ENCODE assay signal across 2 cellular contexts in the genomic region with DNA sequence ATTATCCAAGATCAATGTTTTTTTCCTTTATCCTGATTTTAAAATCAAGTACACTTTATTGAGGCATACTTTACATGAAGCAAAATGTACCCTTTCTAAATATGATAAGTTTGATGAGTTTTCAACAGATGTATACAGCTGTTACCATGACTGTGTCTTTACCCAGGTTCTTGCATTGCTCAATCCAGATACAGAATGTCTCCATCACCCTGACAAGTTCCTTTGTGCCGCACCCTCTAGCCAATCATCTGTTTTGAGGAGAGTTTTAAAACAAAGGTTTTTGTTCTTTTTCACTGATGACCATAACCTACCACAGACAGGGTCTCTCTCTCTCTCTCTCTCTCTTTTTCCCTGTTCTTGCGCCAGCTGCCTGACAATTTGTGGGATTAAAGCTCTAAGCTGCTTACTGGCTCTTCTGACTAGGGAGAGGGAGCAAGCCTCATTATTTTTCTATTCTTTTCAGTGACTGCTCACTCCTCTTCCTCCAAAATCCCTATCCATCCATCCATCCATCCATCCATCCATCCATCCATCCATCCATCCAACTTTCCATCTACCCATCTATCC.
TF ChIP-seq lines count a peak whose summit lies in the region.

No MANE protein-coding gene starts in this region.

TF ChIP-seq in IMR-90, 13 proteins besides CTCF, POLR2A, EP300 and RAD21 (continued from another document):
- no peak for TF ChIP-seq RCOR1 (IDR thresholded peaks at IDR 0.05; ENCODE audit: insufficient replicate concordance, low read length)
- TF ChIP-seq NFE2L2 (IDR thresholded peaks at IDR 0.05; ENCODE audit: low read depth, low read length) = no peak
- TF ChIP-seq MAZ (IDR thresholded peaks at IDR 0.05; ENCODE audit: borderline replicate concordance, low read depth, low read length) = no peak
- TF ChIP-seq RFX5 (IDR thresholded peaks at IDR 0.05; ENCODE audit: low read depth, low read length) = no peak
- TF ChIP-seq MAFK (IDR thresholded peaks at IDR 0.05; ENCODE audit: low read depth, low read length) = no peak
TF ChIP-seq in IMR-90: peak in this region for 1.

TF ChIP-seq in HEK293T, 16 proteins besides CTCF, POLR2A, EP300 and RAD21 (continued from another document):
- TF ChIP-seq, protein P1, sequence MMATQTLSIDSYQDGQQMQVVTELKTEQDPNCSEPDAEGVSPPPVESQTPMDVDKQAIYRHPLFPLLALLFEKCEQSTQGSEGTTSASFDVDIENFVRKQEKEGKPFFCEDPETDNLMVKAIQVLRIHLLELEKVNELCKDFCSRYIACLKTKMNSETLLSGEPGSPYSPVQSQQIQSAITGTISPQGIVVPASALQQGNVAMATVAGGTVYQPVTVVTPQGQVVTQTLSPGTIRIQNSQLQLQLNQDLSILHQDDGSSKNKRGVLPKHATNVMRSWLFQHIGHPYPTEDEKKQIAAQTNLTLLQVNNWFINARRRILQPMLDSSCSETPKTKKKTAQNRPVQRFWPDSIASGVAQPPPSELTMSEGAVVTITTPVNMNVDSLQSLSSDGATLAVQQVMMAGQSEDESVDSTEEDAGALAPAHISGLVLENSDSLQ (IDR thresholded peaks at IDR 0.05) = no peak
- no peak for TF ChIP-seq ARNT (IDR thresholded peaks at IDR 0.05)
- no peak for TF ChIP-seq FOXK2 (IDR thresholded peaks at IDR 0.05)
- TF ChIP-seq CTBP1 (IDR thresholded peaks at IDR 0.05; ENCODE audit: borderline replicate concordance) = no peak
- no peak for TF ChIP-seq LEF1 (IDR thresholded peaks at IDR 0.05; ENCODE audit: borderline replicate concordance)
- TF ChIP-seq TARDBP (IDR thresholded peaks at IDR 0.05) = no peak
- TF ChIP-seq ZNF384 (IDR thresholded peaks at IDR 0.05) = no peak
- no peak for TF ChIP-seq L3MBTL2 (conservative IDR thresholded peaks at IDR 0.05)
- TF ChIP-seq FOXA1 (IDR thresholded peaks at IDR 0.05) = no peak
- no peak for TF ChIP-seq NFRKB (IDR thresholded peaks at IDR 0.05)
- TF ChIP-seq SUZ12 (IDR thresholded peaks at IDR 0.05) = no peak
- no peak for TF ChIP-seq FOXM1 (IDR thresholded peaks at IDR 0.05; ENCODE audit: borderline replicate concordance)
